ENCODE assay signal across 8 cellular contexts in genomic region chr1:145918992-145919939, GRCh38. TPM values are rescaled to one million over a fixed set of nuclear protein-coding genes. Genes with fewer than 3 reads are reported as not detected.
DNase-seq lines count a peak whose midpoint lies in the region; ATAC-seq and TF ChIP-seq lines count a peak whose summit lies in the region.

No MANE protein-coding gene starts in this region.

- no peak for TF ChIP-seq CTCF in fibroblast of villous mesenchyme (IDR thresholded peaks at IDR 0.05; ENCODE audit: insufficient read depth, low read depth, low read length)

- peak overlapping the region; percentile 99 for H3K27ac Mint-ChIP-seq in activated CD8-positive, alpha-beta T cell treated with anti-CD3 and anti-CD28 coated beads, Interleukin-2, amount 10 ng/mL, durations not matched to agents 7 days and 5 days
- peak overlapping the region; percentile 81 to 94 for H3K27ac Mint-ChIP-seq in natural killer cell treated with Interleukin-12 subunit alpha and Interleukin-12 subunit beta and Interleukin-15 and Interleukin-18, amount 100 ng/mL, for 72 hours

- no peaks in the 10 kb centered on the region for H3K9me3 ChIP-seq in MG63

- H3K4me3 Mint-ChIP-seq in activated CD8-positive, alpha-beta T cell treated with anti-CD3 and anti-CD28 coated beads, Interleukin-2, amount 10 ng/mL, durations not matched to agents 7 days and 5 days: peak overlapping the region; percentile 92
- H3K4me3 Mint-ChIP-seq in natural killer cell treated with Interleukin-12 subunit alpha and Interleukin-12 subunit beta and Interleukin-15 and Interleukin-18, amount 100 ng/mL, for 72 hours: peak overlapping the region; percentile 97

- DNase-seq in NCI-H345 (lab: John Stamatoyannopoulos, UW) (peak; percentile 39), NCI-H345 treated with DMSO at 0.1 percent for 48 hours (lab: John Stamatoyannopoulos, UW; ENCODE audit: unreplicated experiment) (no peak), MG63 (peak; percentile 74), fibroblast of villous mesenchyme (ENCODE audit: low read depth) (peak; percentile 50), GM19238 (ENCODE audit: insufficient read length, low spot score) (no peak)
- DNase-seq in activated CD8-positive, alpha-beta T cell treated with anti-CD3 and anti-CD28 coated beads, Interleukin-2, amount 10 ng/mL, durations not matched to agents 7 days and 5 days: peak; percentile 37
- no peak for DNase-seq in natural killer cell treated with Interleukin-12 subunit alpha and Interleukin-12 subunit beta and Interleukin-15 and Interleukin-18, amount 100 ng/mL, for 72 hours (ENCODE audit: low spot score)

- peaks cover 29% of the 10 kb centered on the region for H3K36me3 Mint-ChIP-seq in activated CD8-positive, alpha-beta T cell treated with anti-CD3 and anti-CD28 coated beads, Interleukin-2, amount 10 ng/mL, durations not matched to agents 7 days and 5 days (ENCODE audit: low read depth)
- H3K36me3 Mint-ChIP-seq in natural killer cell treated with Interleukin-12 subunit alpha and Interleukin-12 subunit beta and Interleukin-15 and Interleukin-18, amount 100 ng/mL, for 72 hours: peaks cover 18% of the 10 kb centered on the region

- H3K4me1 Mint-ChIP-seq in activated CD8-positive, alpha-beta T cell treated with anti-CD3 and anti-CD28 coated beads, Interleukin-2, amount 10 ng/mL, durations not matched to agents 7 days and 5 days (ENCODE audit: low read depth): peaks cover 34% of the 10 kb centered on the region
- peaks cover 35% of the 10 kb centered on the region in 2 donors for H3K4me1 Mint-ChIP-seq in natural killer cell treated with Interleukin-12 subunit alpha and Interleukin-12 subunit beta and Interleukin-15 and Interleukin-18, amount 100 ng/mL, for 72 hours (ENCODE audit: low read depth in 2 of 2)

- POLR2A ChIA-PET in activated CD8-positive, alpha-beta T cell treated with anti-CD3 and anti-CD28 coated beads, Interleukin-2, amount 10 ng/mL, durations not matched to agents 7 days and 5 days (lab: Charles Lee): interaction anchor here (0.9 to 2.7 kb wide), 16 partner anchors 9 to 132 kb away, joined by 3 to 36 read pairs (median 6); partner anchors contain the start of genes ANKRD34A, NUDT17, PIAS3 and POLR3C

- CTCF ChIA-PET in activated CD8-positive, alpha-beta T cell treated with anti-CD3 and anti-CD28 coated beads, Interleukin-2, amount 10 ng/mL, durations not matched to agents 7 days and 5 days (lab: Charles Lee): interaction anchor here (0.6 to 2.5 kb wide), 8 partner anchors 8 to 74 kb away, joined by 3 to 15 read pairs (median 6); partner anchors contain the start of genes ITGA10, LIX1L, NUDT17 and PIAS3

- H3K4me3 ChIP-seq in MG63 (peak overlapping the region; percentile 98), fibroblast of villous mesenchyme (ENCODE audit: low read depth, low read length) (peak overlapping the region; percentile 88)

- H3K9me3 Mint-ChIP-seq in activated CD8-positive, alpha-beta T cell treated with anti-CD3 and anti-CD28 coated beads, Interleukin-2, amount 10 ng/mL, durations not matched to agents 7 days and 5 days (ENCODE audit: insufficient read depth): no peaks in the 10 kb centered on the region
- no peaks in the 10 kb centered on the region for H3K9me3 Mint-ChIP-seq in natural killer cell treated with Interleukin-12 subunit alpha and Interleukin-12 subunit beta and Interleukin-15 and Interleukin-18, amount 100 ng/mL, for 72 hours

- H3K27me3 Mint-ChIP-seq in activated CD8-positive, alpha-beta T cell treated with anti-CD3 and anti-CD28 coated beads, Interleukin-2, amount 10 ng/mL, durations not matched to agents 7 days and 5 days (ENCODE audit: low read depth): no peaks in the 10 kb centered on the region
- no peaks in the 10 kb centered on the region for H3K27me3 Mint-ChIP-seq in natural killer cell treated with Interleukin-12 subunit alpha and Interleukin-12 subunit beta and Interleukin-15 and Interleukin-18, amount 100 ng/mL, for 72 hours

- peaks cover 35% of the 10 kb centered on the region for H3K36me3 ChIP-seq in MG63

- peak; percentile 72 for ATAC-seq in GM21737 (IDR thresholded peaks at IDR 0.05; ENCODE audit: unreplicated experiment)
- peak; percentile 92 for ATAC-seq in activated CD8-positive, alpha-beta T cell treated with anti-CD3 and anti-CD28 coated beads, Interleukin-2, amount 10 ng/mL, durations not matched to agents 7 days and 5 days
- peak; percentile 15 to 20 for ATAC-seq in natural killer cell treated with Interleukin-12 subunit alpha and Interleukin-12 subunit beta and Interleukin-15 and Interleukin-18, amount 100 ng/mL, for 72 hours

- H3K27me3 ChIP-seq in MG63: no peaks in the 10 kb centered on the region

RNA-seq across cellular contexts. Expression of gene PEX11B, which starts 0.7 kb away (rescaled TPM):
- total RNA-seq in MG63 (2014; rRNA removed; shearing (Covaris generic); ENCODE audit: low replicate concordance): 19.3 and 20.6 TPM in 2 replicates
- total RNA-seq in activated CD8-positive, alpha-beta T cell treated with anti-CD3 and anti-CD28 coated beads, Interleukin-2, amount 10 ng/mL, durations not matched to agents 7 days and 5 days: 10 to 100 TPM; 33.3 to 35.9 TPM
- 19.0 and 28.5 TPM in 2 replicates for total RNA-seq in fibroblast of villous mesenchyme
- total RNA-seq in natural killer cell treated with Interleukin-12 subunit alpha and Interleukin-12 subunit beta and Interleukin-15 and Interleukin-18, amount 100 ng/mL, for 72 hours: 10 to 100 TPM; 33.6 to 34.2 TPM

RNA-seq across cellular contexts. Expression of gene RBM8A, which starts 8.0 kb away (rescaled TPM):
- 52.3 and 69.3 TPM in 2 replicates for total RNA-seq in MG63 (2014; rRNA removed; shearing (Covaris generic); ENCODE audit: low replicate concordance)
- total RNA-seq in activated CD8-positive, alpha-beta T cell treated with anti-CD3 and anti-CD28 coated beads, Interleukin-2, amount 10 ng/mL, durations not matched to agents 7 days and 5 days: 100 to 1,000 TPM; 202 to 204 TPM
- total RNA-seq in fibroblast of villous mesenchyme: 58.0 and 76.9 TPM in 2 replicates
- 100 to 1,000 TPM; 280 to 294 TPM for total RNA-seq in natural killer cell treated with Interleukin-12 subunit alpha and Interleukin-12 subunit beta and Interleukin-15 and Interleukin-18, amount 100 ng/mL, for 72 hours

RNA-seq across cellular contexts. Expression of gene ITGA10, which starts 9.4 kb away (rescaled TPM):
- total RNA-seq in MG63 (2014; rRNA removed; shearing (Covaris generic); ENCODE audit: low replicate concordance): 0.10 and 0.20 TPM in 2 replicates
- 1 to 10 TPM; 2.2 to 2.9 TPM for total RNA-seq in activated CD8-positive, alpha-beta T cell treated with anti-CD3 and anti-CD28 coated beads, Interleukin-2, amount 10 ng/mL, durations not matched to agents 7 days and 5 days
- total RNA-seq in fibroblast of villous mesenchyme: 0.43 and 1.3 TPM in 2 replicates
- total RNA-seq in natural killer cell treated with Interleukin-12 subunit alpha and Interleukin-12 subunit beta and Interleukin-15 and Interleukin-18, amount 100 ng/mL, for 72 hours: 1 to 10 TPM; 3.5 to 5.2 TPM

RNA-seq across cellular contexts. Expression of gene ANKRD35, which starts 33.6 kb away (rescaled TPM):
- total RNA-seq in MG63 (2014; rRNA removed; shearing (Covaris generic); ENCODE audit: low replicate concordance): not detected in 2 replicates
- total RNA-seq in activated CD8-positive, alpha-beta T cell treated with anti-CD3 and anti-CD28 coated beads, Interleukin-2, amount 10 ng/mL, durations not matched to agents 7 days and 5 days: 1 to 10 TPM in 1 of 2 experiments, under 1 TPM in 1; 0.76 to 1.1 TPM
- 1.3 TPM in 2 replicates for total RNA-seq in fibroblast of villous mesenchyme
- under 1 TPM; 0.12 to 0.14 TPM for total RNA-seq in natural killer cell treated with Interleukin-12 subunit alpha and Interleukin-12 subunit beta and Interleukin-15 and Interleukin-18, amount 100 ng/mL, for 72 hours

RNA-seq across cellular contexts. Expression of gene LIX1L, which starts 38.6 kb away (rescaled TPM):
- total RNA-seq in MG63 (2014; rRNA removed; shearing (Covaris generic); ENCODE audit: low replicate concordance): 30.0 and 38.9 TPM in 2 replicates
- total RNA-seq in activated CD8-positive, alpha-beta T cell treated with anti-CD3 and anti-CD28 coated beads, Interleukin-2, amount 10 ng/mL, durations not matched to agents 7 days and 5 days: 10 to 100 TPM; 45.8 to 48.4 TPM
- total RNA-seq in fibroblast of villous mesenchyme: 31.6 and 40.2 TPM in 2 replicates
- total RNA-seq in natural killer cell treated with Interleukin-12 subunit alpha and Interleukin-12 subunit beta and Interleukin-15 and Interleukin-18, amount 100 ng/mL, for 72 hours: 10 to 100 TPM; 28.8 to 31.3 TPM

Comparison
In these comparisons a context has a peak if more than half of its experiments do, and no peak if none do; other contexts are left out.
1. DNase-seq: peak in NCI-H345 (single experiment), MG63 (single experiment), activated CD8-positive, alpha-beta T cell treated with anti-CD3 and anti-CD28 coated beads, Interleukin-2, amount 10 ng/mL, durations not matched to agents 7 days and 5 days (single experiment) and fibroblast of villous mesenchyme (single experiment); none in NCI-H345 treated with DMSO at 0.1 percent for 48 hours (single experiment), natural killer cell treated with Interleukin-12 subunit alpha and Interleukin-12 subunit beta and Interleukin-15 and Interleukin-18, amount 100 ng/mL, for 72 hours (single experiment) and GM19238 (single experiment).
2. ATAC-seq: peak in every context shown above with its lines; median percentile 92 in activated CD8-positive, alpha-beta T cell treated with anti-CD3 and anti-CD28 coated beads, Interleukin-2, amount 10 ng/mL, durations not matched to agents 7 days and 5 days; 72 in GM21737; 18 in natural killer cell treated with Interleukin-12 subunit alpha and Interleukin-12 subunit beta and Interleukin-15 and Interleukin-18, amount 100 ng/mL, for 72 hours.